ENCODE assay signal across 8 cellular contexts in the genomic region with DNA sequence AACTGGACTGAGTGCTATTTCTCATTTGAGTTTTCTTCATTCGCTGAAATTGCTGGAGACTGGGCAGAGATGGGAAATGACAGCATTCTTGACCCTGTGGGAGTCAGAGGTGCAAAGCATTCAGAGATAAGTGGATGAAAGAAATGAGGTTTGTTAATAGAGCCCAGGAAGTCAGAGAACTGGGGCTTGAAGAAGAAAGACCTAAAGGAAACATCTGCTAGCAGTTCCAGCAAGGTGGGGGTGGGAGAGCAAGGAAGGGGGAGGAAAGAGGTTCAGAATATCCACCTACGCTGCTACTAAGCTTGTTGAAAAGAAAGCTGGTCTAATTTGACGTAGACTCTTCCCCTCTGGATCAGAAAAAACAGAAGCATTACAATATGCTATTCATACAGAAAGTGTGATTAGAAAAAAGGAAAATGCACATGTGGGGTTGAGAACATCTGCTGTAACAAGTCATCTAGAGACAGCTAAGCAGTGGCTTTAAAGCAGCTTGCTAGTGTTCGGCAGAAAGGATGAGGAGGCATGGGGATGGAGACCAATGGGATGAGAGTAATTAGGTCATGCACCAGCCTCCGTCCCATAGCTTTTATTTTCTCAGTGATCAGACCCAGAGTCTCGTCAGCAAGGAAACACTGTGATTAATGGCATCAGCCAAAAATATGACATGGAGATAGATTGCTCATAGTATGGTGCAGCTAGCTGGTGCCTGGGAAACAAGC. TPM values are rescaled to one million over a fixed set of nuclear protein-coding genes. Genes with fewer than 3 reads are reported as not detected.
DNase-seq lines count a peak whose midpoint lies in the region; ATAC-seq and FAIRE-seq lines count a peak whose summit lies in the region.
"Had no signal": no experiment of that assay in that cellular context is flagged by ENCODE, and none has a peak within 500 bp of the region (broad histone marks: within the 10 kb centered on the region; RNA-seq: fewer than 3 reads in every experiment).

No MANE protein-coding gene starts in this region.

- H3K9me3 ChIP-seq in effector memory CD4-positive, alpha-beta T cell (ENCODE audit: control insufficient read depth, low read length): no peaks in the 10 kb centered on the region
- H3K9me3 ChIP-seq: SJSA1 had no signal

- H3K4me3 Mint-ChIP-seq in activated CD4-positive, alpha-beta memory T cell treated with anti-CD3 and anti-CD28 coated beads, Interleukin-2, amount 10 ng/mL, durations not matched to agents 7 days and 5 days: peak overlapping the region; percentile 59

- CTCF ChIA-PET in activated CD4-positive, alpha-beta memory T cell treated with anti-CD3 and anti-CD28 coated beads, Interleukin-2, amount 10 ng/mL, durations not matched to agents 7 days and 5 days (lab: Charles Lee): interaction anchor here (0.6 to 4.3 kb wide), 12 partner anchors 9 to 296 kb away, joined by 3 to 29 read pairs (median 8); no protein-coding TSS in a partner anchor

- no peak overlapping the region for H3K4me3 ChIP-seq in effector memory CD4-positive, alpha-beta T cell (ENCODE audit: insufficient read depth, low read depth, low read length, poor library complexity, severe bottlenecking)
- H3K4me3 ChIP-seq: SJSA1 had no signal

- peaks cover 35% of the 10 kb centered on the region for H3K36me3 Mint-ChIP-seq in activated CD4-positive, alpha-beta memory T cell treated with anti-CD3 and anti-CD28 coated beads, Interleukin-2, amount 10 ng/mL, durations not matched to agents 7 days and 5 days (ENCODE audit: low read depth)

- H3K36me3 ChIP-seq in effector memory CD4-positive, alpha-beta T cell (ENCODE audit: control insufficient read depth, insufficient read depth, low read length): no peaks in the 10 kb centered on the region

- POLR2A ChIA-PET in activated CD4-positive, alpha-beta memory T cell treated with anti-CD3 and anti-CD28 coated beads, Interleukin-2, amount 10 ng/mL, durations not matched to agents 7 days and 5 days (lab: Charles Lee): interaction anchor here (0.6 to 3.8 kb wide), 9 partner anchors 9 to 204 kb away, joined by 3 to 24 read pairs (median 3); a partner anchor contains a TSS

- no peaks in the 10 kb centered on the region for H3K27me3 Mint-ChIP-seq in activated CD4-positive, alpha-beta memory T cell treated with anti-CD3 and anti-CD28 coated beads, Interleukin-2, amount 10 ng/mL, durations not matched to agents 7 days and 5 days

- H3K27me3 ChIP-seq in effector memory CD4-positive, alpha-beta T cell (replicated peaks; ENCODE audit: control insufficient read depth, insufficient read depth, low read length, poor library complexity, severe bottlenecking): no peaks in the 10 kb centered on the region
- H3K27me3 ChIP-seq: SJSA1 had no signal

- no peaks in the 10 kb centered on the region for H3K9me3 Mint-ChIP-seq in activated CD4-positive, alpha-beta memory T cell treated with anti-CD3 and anti-CD28 coated beads, Interleukin-2, amount 10 ng/mL, durations not matched to agents 7 days and 5 days

- peak; percentile 26 for DNase-seq in activated CD4-positive, alpha-beta memory T cell treated with anti-CD3 and anti-CD28 coated beads, Interleukin-2, amount 10 ng/mL, durations not matched to agents 7 days and 5 days
- DNase-seq in ecto neural progenitor cell (ENCODE audit: low spot score): no peak
- DNase-seq in NCI-H128 (lab: John Stamatoyannopoulos, UW; ENCODE audit: unreplicated experiment): no peak
- DNase-seq in effector memory CD4-positive, alpha-beta T cell: no peak

- FAIRE-seq in islet of Langerhans (lab: Jason Lieb, UNC): peak; percentile 69

- peak overlapping the region; percentile 71 for H3K27ac Mint-ChIP-seq in activated CD4-positive, alpha-beta memory T cell treated with anti-CD3 and anti-CD28 coated beads, Interleukin-2, amount 10 ng/mL, durations not matched to agents 7 days and 5 days

- H3K4me1 ChIP-seq in effector memory CD4-positive, alpha-beta T cell (ENCODE audit: control insufficient read depth, insufficient read depth, low read length, poor library complexity, severe bottlenecking): peaks cover 12% of the 10 kb centered on the region
- H3K4me1 ChIP-seq: SJSA1 had no signal

- no peak overlapping the region for H3K27ac ChIP-seq in effector memory CD4-positive, alpha-beta T cell (ENCODE audit: insufficient read depth, low read length, poor library complexity, severe bottlenecking)
- H3K27ac ChIP-seq: SJSA1 had no signal

- ATAC-seq in GM19025 (IDR thresholded peaks at IDR 0.05; ENCODE audit: low read depth, unreplicated experiment) (peak; percentile 54), HG02885 (IDR thresholded peaks at IDR 0.05; ENCODE audit: poor library complexity, unreplicated experiment) (peak; percentile 71)

- peaks cover 55% of the 10 kb centered on the region for H3K4me1 Mint-ChIP-seq in activated CD4-positive, alpha-beta memory T cell treated with anti-CD3 and anti-CD28 coated beads, Interleukin-2, amount 10 ng/mL, durations not matched to agents 7 days and 5 days

RNA-seq across cellular contexts. Expression of a gene that starts 29.7 kb away (rescaled TPM):
- 10 to 100 TPM; 21.7 to 28.1 TPM for total RNA-seq in activated CD4-positive, alpha-beta memory T cell treated with anti-CD3 and anti-CD28 coated beads, Interleukin-2, amount 10 ng/mL, durations not matched to agents 7 days and 5 days
